15 cellular contexts compared by ENCODE assay signal in the genomic region with DNA sequence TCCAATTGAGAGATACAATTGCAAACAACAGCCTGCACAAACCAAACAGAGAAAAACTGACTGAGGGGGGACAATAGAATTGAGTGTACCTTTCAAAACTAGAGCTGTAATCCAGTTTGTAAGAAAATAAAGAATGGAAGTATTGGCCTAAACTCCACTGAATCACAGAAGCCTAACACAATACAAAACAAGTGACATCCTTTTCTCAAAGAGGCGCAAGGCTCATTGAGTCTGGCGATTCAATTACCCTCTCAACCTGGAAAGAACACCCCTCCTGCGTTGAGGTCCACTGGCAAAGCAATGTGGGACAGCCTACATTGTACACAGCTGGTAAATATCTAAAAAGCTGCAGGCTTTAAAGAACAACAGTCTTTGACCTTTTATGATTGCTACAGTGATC.
A peak's percentile ranks its signal among the peaks of the same experiment; 100 is the strongest.
DNase-seq lines count a peak whose midpoint lies in the region; ATAC-seq and TF ChIP-seq lines count a peak whose summit lies in the region.
"Had no signal": no experiment of that assay in that cellular context is flagged by ENCODE, and none has a peak within 500 bp of the region (broad histone marks: within the 10 kb centered on the region; RNA-seq: fewer than 3 reads in every experiment).

No MANE protein-coding gene starts in this region.

- H3K18ac ChIP-seq in neuronal stem cell (ENCODE audit: low read length): no peak overlapping the region

- H3K27ac Mint-ChIP-seq in HFFc6 (peak overlapping the region; percentile 43), endodermal cell (no peak overlapping the region)
- H3K27ac Mint-ChIP-seq: B cell; CD4-positive, alpha-beta memory T cell; IgD-negative memory B cell had no signal

- no peak overlapping the region for H3K4me3 Mint-ChIP-seq in HFFc6
- H3K4me3 Mint-ChIP-seq in endodermal cell: no peak overlapping the region
- H3K4me3 Mint-ChIP-seq: B cell; CD4-positive, alpha-beta memory T cell; IgD-negative memory B cell had no signal

- WGBS in neuronal stem cell (ENCODE audit: extremely low coverage in 2 of 2, insufficient read length in 2 of 2, insufficient replicate concordance in 1 of 2), 2 donors: no CpG with 5 or more reads among the region's 3 CpGs
- WGBS in endodermal cell (ENCODE audit: insufficient coverage in 1 of 2, insufficient read length in 1 of 2), 2 experiments: 80 to 89% methylated on average over 1 to 3 of the region's 3 CpGs

- no peak overlapping the region for H3K27ac ChIP-seq in neuronal stem cell (replicated peaks; ENCODE audit: low read length)
- H3K27ac ChIP-seq in endodermal cell (ENCODE audit: low read depth, low read length): no peak overlapping the region
- H3K27ac ChIP-seq: GM23248 had no signal

- no peaks in the 10 kb centered on the region for H3K36me3 ChIP-seq in neuronal stem cell (replicated peaks in 1 of 2; ENCODE audit: control insufficient read depth in 2 of 2, insufficient read depth in 2 of 2, low read length in 2 of 2)
- no peaks in the 10 kb centered on the region for H3K36me3 ChIP-seq in endodermal cell (ENCODE audit: control insufficient read depth, insufficient read depth, low read length)

- H2BK5ac ChIP-seq in neuronal stem cell (ENCODE audit: low read length): no peak overlapping the region

- no peaks in the 10 kb centered on the region for H3K27me3 Mint-ChIP-seq in HFFc6 (ENCODE audit: insufficient read depth)
- H3K27me3 Mint-ChIP-seq in endodermal cell (ENCODE audit: insufficient read depth): no peaks in the 10 kb centered on the region
- H3K27me3 Mint-ChIP-seq: B cell; CD4-positive, alpha-beta memory T cell; IgD-negative memory B cell had no signal

- no peak overlapping the region for H3K23ac ChIP-seq in neuronal stem cell (ENCODE audit: low read depth, low read length, poor library complexity)

- no peak overlapping the region for H2BK120ac ChIP-seq in neuronal stem cell (ENCODE audit: low read depth, low read length)

- H3K27me3 ChIP-seq in neuronal stem cell (ENCODE audit: control insufficient read depth in 3 of 3, insufficient read depth in 3 of 3, low read depth in 1 of 3, low read length in 3 of 3): no peaks in the 10 kb centered on the region
- H3K27me3 ChIP-seq in endodermal cell (ENCODE audit: control insufficient read depth, insufficient read depth, low read length, poor library complexity, severe bottlenecking): no peaks in the 10 kb centered on the region

- H2AK5ac ChIP-seq in neuronal stem cell (ENCODE audit: low read depth, low read length): no peak overlapping the region

- no peak overlapping the region for H3K4me2 ChIP-seq in neuronal stem cell (ENCODE audit: insufficient read depth, low read length, poor library complexity, severe bottlenecking)

- H3K9me3 ChIP-seq in neuronal stem cell (replicated peaks in 1 of 2; ENCODE audit: control insufficient read depth in 2 of 2, insufficient read depth in 1 of 2, low read depth in 1 of 2, low read length in 2 of 2) (no peaks in the 10 kb centered on the region), endodermal cell (ENCODE audit: control insufficient read depth, low read length) (no peaks in the 10 kb centered on the region)

- H3K9ac ChIP-seq in neuronal stem cell (ENCODE audit: low read depth, low read length, poor library complexity): no peak overlapping the region
- H3K9ac ChIP-seq in endodermal cell (ENCODE audit: extremely low read depth, low read length, poor library complexity, severe bottlenecking): no peak overlapping the region
- H3K9ac ChIP-seq: GM23248 had no signal

- H3K79me1 ChIP-seq in neuronal stem cell (ENCODE audit: low read depth, low read length): no peaks in the 10 kb centered on the region

- ATAC-seq in HG02759 (IDR thresholded peaks at IDR 0.05; ENCODE audit: unreplicated experiment): no peak
- ATAC-seq: HCT116 had no signal

- H3K4me1 ChIP-seq in neuronal stem cell (ENCODE audit: control insufficient read depth in 2 of 2, insufficient read depth in 1 of 2, low read depth in 1 of 2, low read length in 2 of 2): peaks cover 10 to 28% of the 10 kb centered on the region in 2 donors
- H3K4me1 ChIP-seq in endodermal cell (ENCODE audit: control insufficient read depth, insufficient read depth, low read length): peaks cover 3% of the 10 kb centered on the region

- no peak overlapping the region for H2AFZ ChIP-seq in neuronal stem cell (ENCODE audit: low read length)
- H2AFZ ChIP-seq: GM23248 had no signal

- no peak overlapping the region for H4K91ac ChIP-seq in neuronal stem cell (ENCODE audit: low read depth, low read length, poor library complexity)

- DNase-seq in DMS53 (lab: John Stamatoyannopoulos, UW) (peak; percentile 54), HFFc6 (no peak), NCI-H2227 (lab: John Stamatoyannopoulos, UW; ENCODE audit: unreplicated experiment) (peak; percentile 24), neuronal stem cell (ENCODE audit: low spot score) (peak; percentile 29), endodermal cell (no peak)
- no peak for DNase-seq in stimulated activated CD4-positive, alpha-beta T cell treated with anti-CD3 and anti-CD28 coated beads, Interleukin-4, amount 100 ng/mL, for 4 hours
- DNase-seq: C1 segment of cervical spinal cord; CD4-positive, alpha-beta memory T cell; DND-41; GDM1; GM23248 had no signal

- H3K4me1 Mint-ChIP-seq in HFFc6 (ENCODE audit: low read depth): peaks cover 60% of the 10 kb centered on the region
- H3K4me1 Mint-ChIP-seq in endodermal cell: peaks cover 8% of the 10 kb centered on the region

- no peaks in the 10 kb centered on the region for H3K9me3 Mint-ChIP-seq in HFFc6
- H3K9me3 Mint-ChIP-seq in endodermal cell: no peaks in the 10 kb centered on the region
- H3K9me3 Mint-ChIP-seq: CD4-positive, alpha-beta memory T cell; IgD-negative memory B cell had no signal

- H3K4ac ChIP-seq in neuronal stem cell (ENCODE audit: low read length): no peak overlapping the region

- H3K36me3 Mint-ChIP-seq in HFFc6 (ENCODE audit: low read depth) (peaks cover 13% of the 10 kb centered on the region; the same call in 1 of the 2 replicates), endodermal cell (ENCODE audit: low read depth) (no peaks in the 10 kb centered on the region)
- H3K36me3 Mint-ChIP-seq: IgD-negative memory B cell had no signal

- no peak overlapping the region for H2BK12ac ChIP-seq in neuronal stem cell (ENCODE audit: low read length)

- H3K14ac ChIP-seq in neuronal stem cell (ENCODE audit: low read length): no peak overlapping the region

- H2BK15ac ChIP-seq in neuronal stem cell (ENCODE audit: low read length): no peak overlapping the region

- no peak overlapping the region for H4K8ac ChIP-seq in neuronal stem cell (ENCODE audit: low read depth, low read length)

- TF ChIP-seq CTCF in HFFc6 (IDR thresholded peaks at IDR 0.05) (no peak), endodermal cell (conservative IDR thresholded peaks at IDR 0.05) (no peak)

- H3K4me3 ChIP-seq in neuronal stem cell (ENCODE audit: low read length in 2 of 2): no peak overlapping the region
- no peak overlapping the region for H3K4me3 ChIP-seq in endodermal cell (ENCODE audit: low read length)
- H3K4me3 ChIP-seq: GM23248 had no signal

Comparison
In these comparisons a context has a peak if more than half of its experiments do, and no peak if none do; other contexts are left out.
1. DNase-seq: peak in DMS53 (single experiment), NCI-H2227 (single experiment) and neuronal stem cell (single experiment); none in HFFc6 (single experiment), stimulated activated CD4-positive, alpha-beta T cell treated with anti-CD3 and anti-CD28 coated beads, Interleukin-4, amount 100 ng/mL, for 4 hours (0 of 2) and endodermal cell (single experiment).